2 cellular contexts compared by ENCODE assay signal in genomic region chr12:25241171-25242020, GRCh38.
A peak's percentile ranks its signal among the peaks of the same experiment; 100 is the strongest.
TF ChIP-seq lines count a peak whose summit lies in the region.

No MANE protein-coding gene starts in this region.

TF ChIP-seq in HepG2, 621 proteins besides CTCF, POLR2A, EP300 and RAD21:
- TF ChIP-seq NFE2 (CRISPR knock-in tag; IDR thresholded peaks at IDR 0.05) (no peak), SMC3 (IDR thresholded peaks at IDR 0.05; ENCODE audit: low read length) (peak; percentile 63), STAG1 (CRISPR knock-in tag; IDR thresholded peaks at IDR 0.05) (peak; percentile 51)
TF ChIP-seq in HepG2: peak in this region for 2.

TF ChIP-seq in WTC11, 78 proteins besides CTCF, POLR2A, EP300 and RAD21:
- TF ChIP-seq GTF2I (CRISPR knock-in tag; conservative IDR thresholded peaks at IDR 0.05) (no peak), ESRRA (CRISPR knock-in tag; IDR thresholded peaks at IDR 0.05; ENCODE audit: borderline replicate concordance) (no peak), FOXP1 (CRISPR knock-in tag; IDR thresholded peaks at IDR 0.05; ENCODE audit: borderline replicate concordance) (no peak), ATF1 (CRISPR knock-in tag; IDR thresholded peaks at IDR 0.05) (no peak), PRDM15 (CRISPR knock-in tag; IDR thresholded peaks at IDR 0.05) (no peak), E2F1 (CRISPR knock-in tag; IDR thresholded peaks at IDR 0.05) (no peak), RORB (CRISPR knock-in tag; IDR thresholded peaks at IDR 0.05) (no peak), TEAD1 (CRISPR knock-in tag; IDR thresholded peaks at IDR 0.05) (no peak), ZNF263 (CRISPR knock-in tag; IDR thresholded peaks at IDR 0.05; ENCODE audit: low read depth) (no peak), GRHL2 (CRISPR knock-in tag; IDR thresholded peaks at IDR 0.05; ENCODE audit: insufficient replicate concordance, severe bottlenecking) (no peak)
TF ChIP-seq in WTC11: peak in this region for 0.
